21 cellular contexts compared by ENCODE assay signal in the genomic region with DNA sequence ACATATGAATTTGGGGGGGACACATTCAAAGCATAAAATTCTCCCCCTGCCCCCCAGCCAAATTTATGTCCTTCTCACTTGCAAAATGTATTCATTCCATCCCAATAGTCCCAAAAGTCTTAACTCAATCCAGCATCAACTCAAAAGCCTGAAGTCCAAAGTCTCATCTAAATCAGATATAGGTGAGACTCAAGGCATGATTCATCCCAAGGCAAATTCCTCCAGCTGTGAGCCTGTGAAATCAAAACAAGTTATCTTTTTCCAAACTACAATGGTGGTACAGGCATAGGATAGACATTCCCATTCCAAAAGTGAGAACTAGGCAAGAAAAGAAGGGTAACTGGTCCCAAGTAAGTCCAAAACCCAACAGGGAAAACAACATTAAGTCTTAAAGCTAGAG.
"Had no signal": no experiment of that assay in that cellular context is flagged by ENCODE, and none has a peak within 500 bp of the region (broad histone marks: within the 10 kb centered on the region; RNA-seq: fewer than 3 reads in every experiment).

No MANE protein-coding gene starts in this region.

- H3K4me3 ChIP-seq: colonic mucosa, esophagus muscularis mucosa, gastrocnemius medialis, heart right ventricle, left lung, lower lobe of right lung had no signal

- ATAC-seq: effector memory CD8-positive, alpha-beta T cell; gastrocnemius medialis; heart right ventricle; left cardiac atrium; left lung; left ventricle myocardium superior; lower lobe of right lung had no signal

- H3K27me3 ChIP-seq: colonic mucosa, esophagus muscularis mucosa, gastrocnemius medialis, heart right ventricle, left lung had no signal

- H3K9me3 ChIP-seq: colonic mucosa, esophagus muscularis mucosa, gastrocnemius medialis, left lung, lower lobe of right lung had no signal

- DNase-seq: colonic mucosa; cortex of kidney; effector CD8-positive, alpha-beta T cell; effector memory CD8-positive, alpha-beta T cell; endodermal cell; foreskin melanocyte; gastrocnemius medialis; glutamatergic neuron; head of caudate nucleus; heart right ventricle; hippocampal formation; left cardiac atrium; left lung; left ventricle myocardium superior; lower lobe of right lung; mesenchymal stem cell; midbrain had no signal

- H3K4me1 ChIP-seq: colonic mucosa, esophagus muscularis mucosa, gastrocnemius medialis, left lung, lower lobe of right lung had no signal

- H3K36me3 ChIP-seq: colonic mucosa, esophagus muscularis mucosa, gastrocnemius medialis, heart right ventricle, left lung, lower lobe of right lung had no signal

- FAIRE-seq: endometrium, islet of Langerhans, keratinocyte had no signal

- H3K27ac ChIP-seq: colonic mucosa, esophagus muscularis mucosa, gastrocnemius medialis, heart right ventricle, left lung, lower lobe of right lung had no signal
